29 cellular contexts compared by ENCODE assay signal in the genomic region with DNA sequence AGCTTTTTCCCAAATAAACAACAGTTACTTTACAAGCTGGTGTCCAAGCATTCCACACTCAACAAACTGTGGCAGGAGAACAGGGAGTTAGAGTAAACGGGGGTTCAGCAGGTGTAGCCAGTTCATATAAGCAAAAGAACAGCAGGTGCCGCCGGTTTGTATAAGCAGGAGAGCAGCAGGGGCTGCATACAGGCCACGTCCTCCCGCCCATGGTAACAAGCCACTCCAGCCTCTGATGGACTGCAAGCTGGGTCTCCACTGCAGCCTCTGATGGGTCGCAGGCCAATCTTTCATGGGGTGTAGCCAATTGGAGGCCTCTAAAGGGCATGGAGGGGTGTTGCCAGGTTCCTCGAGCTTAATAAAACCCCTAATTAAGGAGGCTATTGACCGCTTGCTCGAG.
"Had no signal": no experiment of that assay in that cellular context is flagged by ENCODE, and none has a peak within 500 bp of the region (broad histone marks: within the 10 kb centered on the region; RNA-seq: fewer than 3 reads in every experiment).

No MANE protein-coding gene starts in this region.

- H3K27me3 ChIP-seq: brain microvascular endothelial cell, foreskin keratinocyte, gastrocnemius medialis had no signal

- H3K27ac ChIP-seq: brain microvascular endothelial cell, esophagus muscularis mucosa, foreskin keratinocyte, gastrocnemius medialis had no signal

- H3K9me3 ChIP-seq: esophagus muscularis mucosa, gastrocnemius medialis had no signal

- ATAC-seq: activated CD4-positive, alpha-beta T cell treated with anti-CD3 and anti-CD28 coated beads for 36 hours; activated CD8-positive, alpha-beta T cell treated with anti-CD3 and anti-CD28 coated beads, Interleukin-2, amount 10 ng/mL, durations not matched to agents 7 days and 5 days; activated T-cell treated with anti-CD3 and anti-CD28 coated beads, Interleukin-2, amount 50 U/mL, for 4 hours; activated T-helper 17 cell treated with anti-CD3 and anti-CD28 coated beads, Interleukin-2, amount 50 U/mL, for 72 hours; effector memory CD8-positive, alpha-beta T cell; foreskin keratinocyte; gastrocnemius medialis; T-helper 17 cell had no signal

- FAIRE-seq: astrocyte, bronchial epithelial cell had no signal

- DNase-seq: activated CD4-positive, alpha-beta memory T cell treated with anti-CD3 and anti-CD28 coated beads for 36 hours; activated CD4-positive, alpha-beta T cell treated with anti-CD3 and anti-CD28 coated beads for 36 hours; activated CD4-positive, alpha-beta T cell treated with anti-CD3 and anti-CD28 coated beads, Interleukin-2, amount 10 ng/mL, durations not matched to agents 24 days and 14 days; activated CD4-positive, CD25-positive, alpha-beta regulatory T cell; activated CD4-positive, CD25-positive, alpha-beta regulatory T cell treated with anti-CD3 and anti-CD28 coated beads, Interleukin-2, amount 50 U/mL, for 72 hours; activated CD8-positive, alpha-beta T cell treated with anti-CD3 and anti-CD28 coated beads, Interleukin-2, amount 10 ng/mL, durations not matched to agents 7 days and 5 days; activated effector memory CD4-positive, alpha-beta T cell treated with Interleukin-2 at 50 U/mL for 16 hours; activated gamma-delta T cell treated with Interleukin-2 at 50 U/mL for 16 hours; activated naive CD4-positive, alpha-beta T cell treated with anti-CD3 and anti-CD28 coated beads, Interleukin-2, amount 50 U/mL, for 16 hours; activated naive CD4-positive, alpha-beta T cell treated with Interleukin-2 at 50 U/mL for 16 hours; activated T-cell treated with anti-CD3 and anti-CD28 coated beads, Interleukin-2, amount 50 U/mL, for 4 hours; amniotic stem cell; anterior cingulate cortex; brain microvascular endothelial cell; cortex of kidney; dermis blood vessel endothelial cell; effector CD4-positive, alpha-beta T cell; effector memory CD8-positive, alpha-beta T cell; erythroblast; foreskin keratinocyte; gastrocnemius medialis; glutamatergic neuron; T-helper 1 cell; T-helper 17 cell; T1000 had no signal

- H3K4me3 ChIP-seq: esophagus muscularis mucosa, gastrocnemius medialis had no signal

- H3K4me1 ChIP-seq: esophagus muscularis mucosa, foreskin keratinocyte, gastrocnemius medialis had no signal

- H3K36me3 ChIP-seq: brain microvascular endothelial cell, esophagus muscularis mucosa, gastrocnemius medialis had no signal
